ENCODE assay signal across 9 cellular contexts in the genomic region with DNA sequence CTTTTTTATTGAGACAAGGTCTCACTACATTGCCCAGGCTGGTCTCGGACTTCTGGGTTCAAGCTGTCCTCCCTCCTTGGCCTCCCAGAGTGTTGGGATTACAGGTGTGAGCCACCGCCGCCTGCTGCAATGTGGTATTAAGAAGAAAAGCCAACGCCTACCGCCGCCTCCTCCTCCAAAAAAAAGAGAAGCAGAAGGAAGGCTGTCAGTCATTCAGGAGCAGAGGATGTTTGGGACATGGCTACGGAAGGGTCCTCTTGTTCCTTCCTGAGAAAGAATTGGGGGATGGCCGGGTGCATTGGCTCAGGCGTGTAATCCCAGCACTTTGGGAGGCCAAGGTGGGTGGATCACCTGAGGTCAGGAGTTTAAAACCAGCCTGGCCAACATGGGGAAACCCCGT. TPM values are rescaled to one million over a fixed set of nuclear protein-coding genes. Genes with fewer than 3 reads are reported as not detected.
DNase-seq lines count a peak whose midpoint lies in the region; FAIRE-seq and TF ChIP-seq lines count a peak whose summit lies in the region.
"Had no signal": no experiment of that assay in that cellular context is flagged by ENCODE, and none has a peak within 500 bp of the region (broad histone marks: within the 10 kb centered on the region; RNA-seq: fewer than 3 reads in every experiment).

No MANE protein-coding gene starts in this region.

- peak overlapping the region; percentile 87 to 99 (median 97) for H3K4me2 ChIP-seq in BLaER1 treated with 17β-estradiol and CSF1 and Interleukin-3, amounts not matched to agents 10 nM and 100 nM
- H3K4me2 ChIP-seq in Karpas-422 (ENCODE audit: low read depth, low read length, poor library complexity, severe bottlenecking) = peak overlapping the region; percentile 94

- peak overlapping the region; percentile 96 to 100 (median 98); a peak in 20 of 22 replicates for H3K27ac ChIP-seq in BLaER1 treated with 17β-estradiol and CSF1 and Interleukin-3, amounts not matched to agents 10 nM and 100 nM
- H3K27ac ChIP-seq in Karpas-422 (ENCODE audit: low read length) (no peak overlapping the region), coronary artery (no peak overlapping the region)

- H3K9me2 ChIP-seq in Karpas-422 (replicated peaks; ENCODE audit: insufficient read depth, low read length) = no peaks in the 10 kb centered on the region

- peak overlapping the region; percentile 92 to 100 (median 96) for H3K4me3 ChIP-seq in BLaER1 treated with 17β-estradiol and CSF1 and Interleukin-3, amounts not matched to agents 10 nM and 100 nM
- H3K4me3 ChIP-seq in Karpas-422 (ENCODE audit: low read length) = peak overlapping the region; percentile 95
- H3K4me3 ChIP-seq in coronary artery = peak overlapping the region; percentile 85

- peaks cover 59% of the 10 kb centered on the region for H3K4me1 Mint-ChIP-seq in nephron

- H2AFZ ChIP-seq in Karpas-422 (ENCODE audit: low read length) = no peak overlapping the region

- H3K4me3 Mint-ChIP-seq in nephron = peak overlapping the region; percentile 89 to 99 (median 95)

- TF ChIP-seq POLR2A in GM12891 (IDR thresholded peaks at IDR 0.05; ENCODE audit: low read depth, low read length) = no peak

- no peak for TF ChIP-seq CTCF in coronary artery (IDR thresholded peaks at IDR 0.05)
- no peak for TF ChIP-seq CTCF in nephron (IDR thresholded peaks at IDR 0.05; ENCODE audit: unreplicated experiment in 3 of 3)

- peaks cover 0 to 80% (median 73%) of the 10 kb centered on the region in 11 experiments; a peak in 21 of 22 replicates for H4K20me1 ChIP-seq in BLaER1 treated with 17β-estradiol and CSF1 and Interleukin-3, amounts not matched to agents 10 nM and 100 nM
- peaks cover 13% of the 10 kb centered on the region for H4K20me1 ChIP-seq in Karpas-422 (ENCODE audit: insufficient read depth, low read depth, low read length)

- H3K27ac Mint-ChIP-seq in nephron = peak overlapping the region; percentile 83 to 100 (median 86)

- no peak for DNase-seq in Karpas-422
- DNase-seq in coronary artery (ENCODE audit: low spot score) = no peak
- DNase-seq in GM19240 (ENCODE audit: insufficient read length, low spot score) = no peak
- no peak for DNase-seq in GM12891 (ENCODE audit: insufficient read length, low spot score)
- DNase-seq in foreskin melanocyte = no peak
- no peak for DNase-seq in NCI-H748 (lab: John Stamatoyannopoulos, UW; ENCODE audit: unreplicated experiment)
- DNase-seq: NCI-H1092 had no signal

- peaks cover 16 to 55% (median 42%) of the 10 kb centered on the region in 11 experiments for H3K36me3 ChIP-seq in BLaER1 treated with 17β-estradiol and CSF1 and Interleukin-3, amounts not matched to agents 10 nM and 100 nM
- H3K36me3 ChIP-seq in Karpas-422 (ENCODE audit: insufficient read depth, low read length) = peaks cover 7% of the 10 kb centered on the region; the same call in 1 of the 2 replicates

- peaks cover 53 to 68% (median 61%) of the 10 kb centered on the region in 10 experiments for H3K4me1 ChIP-seq in BLaER1 treated with 17β-estradiol and CSF1 and Interleukin-3, amounts not matched to agents 10 nM and 100 nM
- peaks cover 33% of the 10 kb centered on the region for H3K4me1 ChIP-seq in Karpas-422 (ENCODE audit: low read length)

- peaks cover 62% of the 10 kb centered on the region for H3K79me2 ChIP-seq in Karpas-422 (ENCODE audit: low read length)

- no peaks in the 10 kb centered on the region for H3K27me3 Mint-ChIP-seq in nephron (ENCODE audit: low read depth)

- H3K36me3 Mint-ChIP-seq in nephron (ENCODE audit: low read depth) = peaks cover 17% of the 10 kb centered on the region

- no peaks in the 10 kb centered on the region for H3K9me3 Mint-ChIP-seq in nephron

- peak overlapping the region; percentile 93 to 99 (median 97) for H3K9ac ChIP-seq in BLaER1 treated with 17β-estradiol and CSF1 and Interleukin-3, amounts not matched to agents 10 nM and 100 nM
- peak overlapping the region; percentile 95 for H3K9ac ChIP-seq in Karpas-422 (ENCODE audit: low read length)

- no peak for FAIRE-seq in GM12891 (lab: Jason Lieb, UNC)

- H3K27me3 ChIP-seq in BLaER1 treated with 17β-estradiol and CSF1 and Interleukin-3, amounts not matched to agents 10 nM and 100 nM = no peaks in the 10 kb centered on the region
- no peaks in the 10 kb centered on the region for H3K27me3 ChIP-seq in Karpas-422 (ENCODE audit: low read length)

- peaks cover 0 to 6% (median 0%) of the 10 kb centered on the region in 11 experiments; a peak in 2 of 22 replicates for H3K9me3 ChIP-seq in BLaER1 treated with 17β-estradiol and CSF1 and Interleukin-3, amounts not matched to agents 10 nM and 100 nM (replicated peaks in 1 of 11)
- no peaks in the 10 kb centered on the region for H3K9me3 ChIP-seq in Karpas-422 (ENCODE audit: low read length)

TF ChIP-seq in GM12891, 5 proteins besides CTCF, POLR2A, EP300 and RAD21:
- no peak for TF ChIP-seq PAX5 (IDR thresholded peaks at IDR 0.05; ENCODE audit: insufficient read depth, low read length, severe bottlenecking)
TF ChIP-seq in GM12891: peak in this region for 0.

RNA-seq across cellular contexts. Expression of a gene that starts 1.2 kb away (rescaled TPM):
- 8.0 and 21.0 TPM in 2 replicates for total RNA-seq in Karpas-422 (2014; rRNA removed; shearing (Covaris generic); ENCODE audit: low replicate concordance)
- 9.5 TPM for polyA plus RNA-seq in GM12891 (2012; ENCODE audit: low read depth, missing spikeins)

RNA-seq across cellular contexts. Expression of a gene that starts 15.1 kb away (rescaled TPM):
- 85.2 and 91.1 TPM in 2 replicates for total RNA-seq in Karpas-422 (2014; rRNA removed; shearing (Covaris generic); ENCODE audit: low replicate concordance)
- polyA plus RNA-seq in GM12891 (2012; ENCODE audit: low read depth, missing spikeins) = 43.2 TPM

RNA-seq across cellular contexts. Expression of a gene that starts 17.9 kb away (rescaled TPM):
- total RNA-seq in Karpas-422 (2014; rRNA removed; shearing (Covaris generic); ENCODE audit: low replicate concordance) = 3.9 and 4.7 TPM in 2 replicates
- 6.5 TPM for polyA plus RNA-seq in GM12891 (2012; ENCODE audit: low read depth, missing spikeins)

RNA-seq across cellular contexts. Expression of a gene that starts 55.3 kb away (rescaled TPM):
- total RNA-seq in Karpas-422 (2014; rRNA removed; shearing (Covaris generic); ENCODE audit: low replicate concordance) = 22.7 and 41.9 TPM in 2 replicates
- 55.1 TPM for polyA plus RNA-seq in GM12891 (2012; ENCODE audit: low read depth, missing spikeins)

Comparison
In these comparisons a context has a peak if more than half of its experiments do, and no peak if none do; other contexts are left out.
1. H3K27ac ChIP-seq: peak in BLaER1 treated with 17β-estradiol and CSF1 and Interleukin-3, amounts not matched to agents 10 nM and 100 nM (11 of 11); none in Karpas-422 (single experiment) and coronary artery (0 of 2).
2. Peak in every context shown above with its lines, with median percentiles within 50 percentile points of each other: H3K4me3 ChIP-seq.